14 cellular contexts compared by ENCODE assay signal in genomic region chr3:160099855-160100254, GRCh38.
A peak's percentile ranks its signal among the peaks of the same experiment; 100 is the strongest.
DNase-seq lines count a peak whose midpoint lies in the region; ATAC-seq and TF ChIP-seq lines count a peak whose summit lies in the region.
"Had no signal": no experiment of that assay in that cellular context is flagged by ENCODE, and none has a peak within 500 bp of the region (broad histone marks: within the 10 kb centered on the region; RNA-seq: fewer than 3 reads in every experiment).

No MANE protein-coding gene starts in this region.

- H3K9me3 ChIP-seq in naive thymus-derived CD4-positive, alpha-beta T cell (ENCODE audit: control insufficient read depth in 2 of 3, low read length in 3 of 3): no peaks in the 10 kb centered on the region

- no peaks in the 10 kb centered on the region for H3K9me3 Mint-ChIP-seq in activated CD4-positive, alpha-beta T cell treated with anti-CD3 and anti-CD28 coated beads, Interleukin-2, amount 10 ng/mL, durations not matched to agents 24 days and 14 days
- H3K9me3 Mint-ChIP-seq in naive thymus-derived CD4-positive, alpha-beta T cell: no peaks in the 10 kb centered on the region

- H3K27ac Mint-ChIP-seq in activated CD4-positive, alpha-beta T cell treated with anti-CD3 and anti-CD28 coated beads, Interleukin-2, amount 10 ng/mL, durations not matched to agents 24 days and 14 days: no peak overlapping the region
- no peak overlapping the region for H3K27ac Mint-ChIP-seq in naive thymus-derived CD4-positive, alpha-beta T cell
- H3K27ac Mint-ChIP-seq: activated naive CD8-positive, alpha-beta T cell; immature natural killer cell had no signal

- H3K27me3 ChIP-seq in naive thymus-derived CD4-positive, alpha-beta T cell (ENCODE audit: control insufficient read depth in 2 of 2, insufficient read depth in 2 of 2, low read length in 2 of 2): no peaks in the 10 kb centered on the region

- no peaks in the 10 kb centered on the region for H3K4me1 Mint-ChIP-seq in activated CD4-positive, alpha-beta T cell treated with anti-CD3 and anti-CD28 coated beads, Interleukin-2, amount 10 ng/mL, durations not matched to agents 24 days and 14 days
- H3K4me1 Mint-ChIP-seq in naive thymus-derived CD4-positive, alpha-beta T cell: no peaks in the 10 kb centered on the region
- H3K4me1 Mint-ChIP-seq: immature natural killer cell had no signal

- POLR2A ChIA-PET in naive thymus-derived CD4-positive, alpha-beta T cell (lab: Charles Lee): no interaction called here

- intact Hi-C loops in activated CD4-positive, alpha-beta T cell treated with anti-CD3 and anti-CD28 coated beads, Interleukin-2, amount 10 ng/mL, durations not matched to agents 24 days and 14 days (cut with micrococcal nuclease): no loop called here
- intact Hi-C loops in naive thymus-derived CD4-positive, alpha-beta T cell (cut with micrococcal nuclease): no loop called here

- no peaks in the 10 kb centered on the region for H3K36me3 ChIP-seq in naive thymus-derived CD4-positive, alpha-beta T cell (ENCODE audit: control insufficient read depth in 2 of 3, insufficient read depth in 3 of 3, low read length in 3 of 3)

- H3K27ac ChIP-seq in coronary artery: no peak overlapping the region
- H3K27ac ChIP-seq in naive thymus-derived CD4-positive, alpha-beta T cell (ENCODE audit: low read depth, low read length): no peak overlapping the region

- CTCF ChIA-PET in naive thymus-derived CD4-positive, alpha-beta T cell (lab: Charles Lee): no interaction called here

- DNase-seq in coronary artery (ENCODE audit: low spot score) (peak; percentile 19), NCI-H510A (lab: John Stamatoyannopoulos, UW) (no peak), occipital lobe (lab: John Stamatoyannopoulos, UW) (no peak)
- DNase-seq in activated CD4-positive, alpha-beta T cell treated with anti-CD3 and anti-CD28 coated beads, Interleukin-2, amount 10 ng/mL, durations not matched to agents 24 days and 14 days: no peak
- DNase-seq in naive thymus-derived CD4-positive, alpha-beta T cell: no peak
- DNase-seq: immature natural killer cell, IMR-90, NCI-H187, PC-3, substantia nigra had no signal

- no peak for TF ChIP-seq CTCF in coronary artery (IDR thresholded peaks at IDR 0.05)

- ATAC-seq in GM18867 (IDR thresholded peaks at IDR 0.05; ENCODE audit: unreplicated experiment) (peak; percentile 77), GM21576 (IDR thresholded peaks at IDR 0.05; ENCODE audit: unreplicated experiment) (peak; percentile 74), HG03342 (IDR thresholded peaks at IDR 0.05; ENCODE audit: unreplicated experiment) (peak; percentile 50)
- ATAC-seq in naive thymus-derived CD4-positive, alpha-beta T cell: no peak
- ATAC-seq: PC-3 had no signal

- H3K4me3 ChIP-seq in coronary artery: no peak overlapping the region
- H3K4me3 ChIP-seq in naive thymus-derived CD4-positive, alpha-beta T cell (ENCODE audit: low read length): no peak overlapping the region

- H3K27me3 Mint-ChIP-seq in activated CD4-positive, alpha-beta T cell treated with anti-CD3 and anti-CD28 coated beads, Interleukin-2, amount 10 ng/mL, durations not matched to agents 24 days and 14 days: peaks cover 4% of the 10 kb centered on the region
- H3K27me3 Mint-ChIP-seq in naive thymus-derived CD4-positive, alpha-beta T cell: peaks cover 0 to 17% (median 4%) of the 10 kb centered on the region in 5 donors

- H3K36me3 Mint-ChIP-seq in activated CD4-positive, alpha-beta T cell treated with anti-CD3 and anti-CD28 coated beads, Interleukin-2, amount 10 ng/mL, durations not matched to agents 24 days and 14 days (ENCODE audit: low read depth): no peaks in the 10 kb centered on the region
- no peaks in the 10 kb centered on the region for H3K36me3 Mint-ChIP-seq in naive thymus-derived CD4-positive, alpha-beta T cell
- H3K36me3 Mint-ChIP-seq: activated naive CD8-positive, alpha-beta T cell; immature natural killer cell had no signal

- no peak overlapping the region for H3K4me3 Mint-ChIP-seq in activated CD4-positive, alpha-beta T cell treated with anti-CD3 and anti-CD28 coated beads, Interleukin-2, amount 10 ng/mL, durations not matched to agents 24 days and 14 days
- H3K4me3 Mint-ChIP-seq in naive thymus-derived CD4-positive, alpha-beta T cell: no peak overlapping the region
- H3K4me3 Mint-ChIP-seq: activated naive CD8-positive, alpha-beta T cell; immature natural killer cell had no signal

- no peaks in the 10 kb centered on the region for H3K4me1 ChIP-seq in naive thymus-derived CD4-positive, alpha-beta T cell (ENCODE audit: control insufficient read depth in 2 of 2, insufficient read depth in 2 of 2, low read length in 2 of 2)
